Comparison of ENCODE assay signal across 14 cellular contexts in the genomic region with DNA sequence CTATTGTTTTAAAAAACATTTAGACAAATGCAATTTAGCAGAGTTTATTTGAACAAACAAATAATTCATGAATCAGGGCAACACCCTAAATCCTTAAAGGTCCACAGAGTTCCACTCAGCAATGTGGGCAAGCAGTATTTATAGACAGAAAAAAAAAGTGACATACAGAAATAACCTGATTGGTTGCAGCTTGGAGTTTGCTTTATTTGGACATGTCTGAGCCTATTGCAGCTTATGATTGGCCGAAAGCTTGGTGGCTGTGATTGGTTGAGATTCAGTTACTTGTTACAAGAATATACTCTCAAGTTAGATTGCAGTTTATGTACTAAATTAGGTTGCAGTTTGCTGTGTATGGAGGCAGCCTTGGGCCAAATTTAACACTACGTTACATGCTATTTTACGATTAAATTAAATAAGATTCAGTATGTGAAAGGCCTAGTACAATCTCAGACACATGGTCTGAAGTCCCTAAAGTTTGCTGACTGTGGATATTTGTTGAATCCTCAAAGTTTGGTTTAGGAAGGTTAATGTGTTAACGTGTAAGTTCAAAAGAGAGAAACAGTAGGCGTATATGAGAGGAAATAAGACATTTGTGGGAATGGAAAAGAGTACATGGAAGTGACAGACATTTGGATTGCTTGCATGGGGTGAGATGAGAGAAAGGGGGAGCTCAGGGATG. TPM values are rescaled to one million over a fixed set of nuclear protein-coding genes. Genes with fewer than 3 reads are reported as not detected.
A peak's percentile ranks its signal among the peaks of the same experiment; 100 is the strongest.
DNase-seq lines count a peak whose midpoint lies in the region; ATAC-seq and TF ChIP-seq lines count a peak whose summit lies in the region.
"Had no signal": no experiment of that assay in that cellular context is flagged by ENCODE, and none has a peak within 500 bp of the region (broad histone marks: within the 10 kb centered on the region; RNA-seq: fewer than 3 reads in every experiment).

No MANE protein-coding gene starts in this region.

- intact Hi-C loops in IMR-90 (cut with micrococcal nuclease): no loop called here
- intact Hi-C loops in naive thymus-derived CD4-positive, alpha-beta T cell (cut with micrococcal nuclease): no loop called here

- no peak overlapping the region for H2AK5ac ChIP-seq in IMR-90 (ENCODE audit: low read depth, low read length)
- no peak overlapping the region for H2AK5ac ChIP-seq in mesendoderm (ENCODE audit: low read length)

- DNase-seq in Caki2 (ENCODE audit: low read depth) (peak; percentile 21), IMR-90 (no peak), OCI-M1 (lab: John Stamatoyannopoulos, UW) (peak; percentile 37), mesendoderm (no peak), erythroblast (lab: John Stamatoyannopoulos, UW) (no peak)
- no peak for DNase-seq in naive thymus-derived CD4-positive, alpha-beta T cell
- DNase-seq: BE2C; CD4-positive, alpha-beta memory T cell; EL; KBM-7; MM.1S; NCI-H1417 treated with DMSO at 0.1 percent for 48 hours; NCI-H2029 had no signal

- H2BK20ac ChIP-seq in IMR-90 (ENCODE audit: low read depth, low read length): no peak overlapping the region

- H3K4me3 ChIP-seq in IMR-90 (ENCODE audit: insufficient read depth, low read depth, low read length) (no peak overlapping the region), mesendoderm (ENCODE audit: low read length) (no peak overlapping the region)
- no peak overlapping the region for H3K4me3 ChIP-seq in naive thymus-derived CD4-positive, alpha-beta T cell (ENCODE audit: low read length)

- no peak overlapping the region for H4K91ac ChIP-seq in IMR-90 (ENCODE audit: insufficient read depth, low read depth, low read length)

- no peak overlapping the region for H3K9ac ChIP-seq in IMR-90 (ENCODE audit: low read depth, low read length)
- no peak overlapping the region for H3K9ac ChIP-seq in mesendoderm (ENCODE audit: low read length)

- no peak for TF ChIP-seq POLR2A in IMR-90 (IDR thresholded peaks at IDR 0.05; ENCODE audit: low read depth, low read length)
- no peak for TF ChIP-seq POLR2A in erythroblast (IDR thresholded peaks at IDR 0.05; ENCODE audit: low read length)

- POLR2A ChIA-PET in IMR-90 (lab: Charles Lee; ENCODE audit: unreplicated experiment): no interaction called here
- POLR2A ChIA-PET in naive thymus-derived CD4-positive, alpha-beta T cell (lab: Charles Lee): no interaction called here

- no peaks in the 10 kb centered on the region for H3K79me1 ChIP-seq in IMR-90 (ENCODE audit: low read depth in 1 of 2, low read length in 2 of 2)
- no peaks in the 10 kb centered on the region for H3K79me1 ChIP-seq in mesendoderm (ENCODE audit: low read length)

- no peaks in the 10 kb centered on the region for H3K79me2 ChIP-seq in mesendoderm (ENCODE audit: control insufficient read depth, insufficient read depth, low read length)

- H4K8ac ChIP-seq in IMR-90 (ENCODE audit: low read depth in 2 of 2, low read length in 2 of 2): no peak overlapping the region
- peak overlapping the region; percentile 56 for H4K8ac ChIP-seq in mesendoderm (ENCODE audit: low read depth, low read length)

- no peaks in the 10 kb centered on the region for H3K36me3 Mint-ChIP-seq in naive thymus-derived CD4-positive, alpha-beta T cell
- H3K36me3 Mint-ChIP-seq: CD4-positive, alpha-beta memory T cell had no signal

- peaks cover 0 to 6% (median 0%) of the 10 kb centered on the region in 11 donors for H3K9me3 Mint-ChIP-seq in naive thymus-derived CD4-positive, alpha-beta T cell
- H3K9me3 Mint-ChIP-seq: CD4-positive, alpha-beta memory T cell had no signal

- no peaks in the 10 kb centered on the region for H4K20me1 ChIP-seq in IMR-90 (ENCODE audit: insufficient read depth, low read length)

- BruUV-seq in IMR-90 (replicated peaks; lab: Mats Ljungman, UMichigan): no TSS peak

- no peak for TF ChIP-seq RAD21 in IMR-90 (IDR thresholded peaks at IDR 0.05; ENCODE audit: low read length)

- H2BK120ac ChIP-seq in IMR-90 (ENCODE audit: low read depth, low read length) (no peak overlapping the region), mesendoderm (ENCODE audit: low read depth, low read length) (no peak overlapping the region)

- H3K4me1 Mint-ChIP-seq in naive thymus-derived CD4-positive, alpha-beta T cell: peaks cover 0 to 4% (median 0%) of the 10 kb centered on the region in 7 donors

- no peaks in the 10 kb centered on the region for H3K9me1 ChIP-seq in IMR-90 (ENCODE audit: insufficient read depth, low read length)

- no peak overlapping the region for H2BK5ac ChIP-seq in IMR-90 (ENCODE audit: low read depth, low read length, poor library complexity, severe bottlenecking)
- no peak overlapping the region for H2BK5ac ChIP-seq in mesendoderm (ENCODE audit: low read length)

- WGBS in IMR-90 (ENCODE audit: extremely low coverage in 2 of 2, insufficient read length in 1 of 2), 2 experiments: 92 to 100% methylated on average over 2 to 3 of the region's 5 CpGs
- WGBS in mesendoderm (ENCODE audit: extremely low coverage, insufficient coverage, low lambda C conversion rate): 100% methylated on average over 2 of the region's 5 CpGs

- no peak overlapping the region for H3K27ac Mint-ChIP-seq in naive thymus-derived CD4-positive, alpha-beta T cell
- H3K27ac Mint-ChIP-seq: CD4-positive, alpha-beta memory T cell had no signal

- H2BK15ac ChIP-seq in IMR-90 (ENCODE audit: low read depth, low read length) (no peak overlapping the region), mesendoderm (replicated peaks; ENCODE audit: low read depth) (no peak overlapping the region)

- H3K27me3 ChIP-seq in IMR-90 (ENCODE audit: control insufficient read depth, insufficient read depth, low read length): no peaks in the 10 kb centered on the region
- H3K27me3 ChIP-seq in mesendoderm (ENCODE audit: insufficient read depth, low read length, poor library complexity): no peaks in the 10 kb centered on the region
- H3K27me3 ChIP-seq in naive thymus-derived CD4-positive, alpha-beta T cell (ENCODE audit: control insufficient read depth in 2 of 2, insufficient read depth in 2 of 2, low read length in 2 of 2): no peaks in the 10 kb centered on the region
- H3K27me3 ChIP-seq: BE2C had no signal

- ATAC-seq in IMR-90 (ENCODE audit: low read depth): no peak
- ATAC-seq in GM21619 (IDR thresholded peaks at IDR 0.05; ENCODE audit: unreplicated experiment): no peak
- ATAC-seq in naive thymus-derived CD4-positive, alpha-beta T cell: no peak

- H3K23ac ChIP-seq in IMR-90 (ENCODE audit: low read depth, low read length) (no peak overlapping the region), mesendoderm (ENCODE audit: low read length) (no peak overlapping the region)

- H2AK9ac ChIP-seq in IMR-90 (replicated peaks; ENCODE audit: low read depth, low read length, poor library complexity): no peak overlapping the region

- H2AFZ ChIP-seq in IMR-90 (replicated peaks; ENCODE audit: low read length, poor library complexity): no peak overlapping the region

- in situ Hi-C loops in Caki2 (cut with HindIII; ENCODE audit: low pct_unique_long_range_greater_than_20kb, low sequenced_read_pairs): no loop called here
- in situ Hi-C loops in IMR-90 (cut with MboI; ENCODE audit: low sequenced_read_pairs): no loop called here

- H3K56ac ChIP-seq in IMR-90 (ENCODE audit: extremely low read depth, insufficient read depth, low read length): no peak overlapping the region
- no peak overlapping the region for H3K56ac ChIP-seq in mesendoderm (ENCODE audit: low read length)

- no peak for TF ChIP-seq CTCF in IMR-90 (conservative IDR thresholded peaks at IDR 0.05; ENCODE audit: low read depth, low read length)

- no peak overlapping the region for H3K27ac ChIP-seq in IMR-90 (ENCODE audit: insufficient read depth, low read length)
- no peak overlapping the region for H3K27ac ChIP-seq in mesendoderm (ENCODE audit: low read depth, low read length)
- no peak overlapping the region for H3K27ac ChIP-seq in naive thymus-derived CD4-positive, alpha-beta T cell (ENCODE audit: low read depth, low read length)

- H3K18ac ChIP-seq in IMR-90 (ENCODE audit: low read depth, low read length) (no peak overlapping the region), mesendoderm (ENCODE audit: low read length) (no peak overlapping the region)

- H3K27me3 Mint-ChIP-seq in naive thymus-derived CD4-positive, alpha-beta T cell: peaks cover 0 to 4% (median 0%) of the 10 kb centered on the region in 5 donors
- H3K27me3 Mint-ChIP-seq: CD4-positive, alpha-beta memory T cell had no signal

- no peak overlapping the region for H3K4me3 Mint-ChIP-seq in naive thymus-derived CD4-positive, alpha-beta T cell
- H3K4me3 Mint-ChIP-seq: CD4-positive, alpha-beta memory T cell had no signal

- H4K5ac ChIP-seq in IMR-90 (ENCODE audit: low read depth, low read length): no peak overlapping the region
- no peak overlapping the region for H4K5ac ChIP-seq in mesendoderm (ENCODE audit: low read length)

- H3K4ac ChIP-seq in IMR-90 (ENCODE audit: low read depth, low read length) (no peak overlapping the region), mesendoderm (ENCODE audit: low read depth, low read length) (no peak overlapping the region)

- dilution Hi-C loops in IMR-90 (cut with HindIII; ENCODE audit: low sequenced_read_pairs, unreplicated experiment): no loop called here

- H3K36me3 ChIP-seq in IMR-90 (ENCODE audit: control insufficient read depth, insufficient read depth, low read length) (no peaks in the 10 kb centered on the region), mesendoderm (ENCODE audit: control insufficient read depth, insufficient read depth, low read length) (no peaks in the 10 kb centered on the region)
- H3K36me3 ChIP-seq in naive thymus-derived CD4-positive, alpha-beta T cell (ENCODE audit: control insufficient read depth in 2 of 3, insufficient read depth in 3 of 3, low read length in 3 of 3): no peaks in the 10 kb centered on the region
- H3K36me3 ChIP-seq: BE2C had no signal

- H3K4me2 ChIP-seq in IMR-90 (ENCODE audit: low read depth, low read length) (no peak overlapping the region), mesendoderm (ENCODE audit: low read length) (no peak overlapping the region)

- H3K14ac ChIP-seq in IMR-90 (replicated peaks; ENCODE audit: low read depth, low read length): no peak overlapping the region

- CTCF ChIA-PET in IMR-90 (lab: Yijun Ruan, JAX): no interaction called here
- CTCF ChIA-PET in naive thymus-derived CD4-positive, alpha-beta T cell (lab: Charles Lee): interaction anchor here (0.7 kb wide), 1 partner anchor 9 kb away, joined by 3 read pairs; no protein-coding TSS in a partner anchor

- H3K9me3 ChIP-seq in IMR-90 (ENCODE audit: control insufficient read depth, insufficient read depth, low read length): no peaks in the 10 kb centered on the region
- no peaks in the 10 kb centered on the region for H3K9me3 ChIP-seq in naive thymus-derived CD4-positive, alpha-beta T cell (ENCODE audit: control insufficient read depth in 2 of 3, low read length in 3 of 3)
- H3K9me3 ChIP-seq: BE2C had no signal

- H3K4me1 ChIP-seq in IMR-90 (ENCODE audit: control insufficient read depth, insufficient read depth, low read length) (no peaks in the 10 kb centered on the region), mesendoderm (ENCODE audit: control insufficient read depth, low read depth, low read length) (peaks cover 2% of the 10 kb centered on the region)
- H3K4me1 ChIP-seq in naive thymus-derived CD4-positive, alpha-beta T cell (ENCODE audit: control insufficient read depth in 2 of 2, insufficient read depth in 2 of 2, low read length in 2 of 2): no peaks in the 10 kb centered on the region
- H3K4me1 ChIP-seq: BE2C had no signal

RNA-seq across cellular contexts. Expression of gene CAMSAP2, which starts 6.9 kb away (rescaled TPM):
- total RNA-seq in Caki2 (2014; rRNA removed; shearing (Covaris generic); ENCODE audit: low replicate concordance): 10.6 and 16.1 TPM in 2 replicates
- 29.4 and 43.0 TPM in 2 replicates for total RNA-seq in IMR-90 (2012; rRNA removed)
- 6.9 and 8.3 TPM in 2 replicates for polyA plus RNA-seq in IMR-90 (2012; rRNA removed)
- polyA plus RNA-seq in IMR-90 (2012; cell fraction: cytosol; rRNA removed): 0.97 and 1.1 TPM in 2 replicates
- polyA plus RNA-seq in IMR-90 (2012; cell fraction: nucleus; rRNA removed; ENCODE audit: low replicate concordance): 0.85 and 10.6 TPM in 2 replicates
- 18.9 TPM for polyA plus RNA-seq in mesendoderm (2013, experiment 1 of 2)
- polyA plus RNA-seq in mesendoderm (2013, experiment 2 of 2): 19.1 TPM
- total RNA-seq in naive thymus-derived CD4-positive, alpha-beta T cell: 10 to 100 TPM in 2 of 5 experiments, 1 to 10 TPM in 2, under 1 TPM in 1; 0.36 to 11.4 (median 5.5) TPM
- 1 to 10 TPM; 2.1 to 3.4 TPM for polyA plus RNA-seq in naive thymus-derived CD4-positive, alpha-beta T cell

Comparison
In these comparisons a context has a peak if more than half of its experiments do, and no peak if none do; other contexts are left out.
1. DNase-seq: peak in Caki2 (single experiment) and OCI-M1 (single experiment); none in IMR-90 (single experiment), mesendoderm (single experiment), erythroblast (0 of 2) and naive thymus-derived CD4-positive, alpha-beta T cell (0 of 9).